In genomic region chr2:104965900-104966299, GRCh38 we compare ENCODE assay signal across 23 cellular contexts.
A peak's percentile ranks its signal among the peaks of the same experiment; 100 is the strongest.
DNase-seq lines count a peak whose midpoint lies in the region; ATAC-seq, FAIRE-seq and TF ChIP-seq lines count a peak whose summit lies in the region.
"Had no signal": no experiment of that assay in that cellular context is flagged by ENCODE, and none has a peak within 500 bp of the region (broad histone marks: within the 10 kb centered on the region; RNA-seq: fewer than 3 reads in every experiment).

No MANE protein-coding gene starts in this region.

- no peaks in the 10 kb centered on the region for H4K20me1 ChIP-seq in Karpas-422 (ENCODE audit: insufficient read depth, low read depth, low read length)
- H4K20me1 ChIP-seq: BLaER1 had no signal

- no peak overlapping the region for H3K9ac ChIP-seq in Karpas-422 (ENCODE audit: low read length)
- H3K9ac ChIP-seq: BLaER1, GM23248 had no signal

- POLR2A ChIA-PET in naive thymus-derived CD8-positive, alpha-beta T cell (lab: Charles Lee), result no interaction called here

- H3K9me3 ChIP-seq in Karpas-422 (ENCODE audit: low read length), result 0 out of 2 replicates have a peak, but pooled peaks cover 4% of the 10 kb centered on the region

- no peak for ATAC-seq in naive thymus-derived CD8-positive, alpha-beta T cell
- ATAC-seq: CD8-positive, alpha-beta T cell; Panc1; Right ventricle myocardium inferior; T-cell had no signal

- H3K4me1 ChIP-seq in Karpas-422 (ENCODE audit: low read length), result no peaks in the 10 kb centered on the region

- H3K36me3 Mint-ChIP-seq in neural crest cell (ENCODE audit: low read depth) (peaks cover 14% of the 10 kb centered on the region), mesothelial cell of epicardium (no peaks in the 10 kb centered on the region)
- H3K36me3 Mint-ChIP-seq in naive thymus-derived CD8-positive, alpha-beta T cell, result peaks cover 0 to 19% (median 9%) of the 10 kb centered on the region in 3 donors
- H3K36me3 Mint-ChIP-seq: CD8-positive, alpha-beta T cell; T-cell had no signal

- no peaks in the 10 kb centered on the region for H3K9me2 ChIP-seq in Karpas-422 (replicated peaks; ENCODE audit: insufficient read depth, low read length)

- peak; percentile 20 for DNase-seq in DMS53 (lab: John Stamatoyannopoulos, UW)
- no peak for DNase-seq in DMS53 treated with DMSO at 0.1 percent for 48 hours (lab: John Stamatoyannopoulos, UW; ENCODE audit: unreplicated experiment)
- DNase-seq in Karpas-422, result peak; percentile 46
- peak; percentile 20 for DNase-seq in bronchial epithelial cell (ENCODE audit: low read depth)
- no peak for DNase-seq in neural crest cell (ENCODE audit: low read depth, low spot score)
- DNase-seq in naive thymus-derived CD8-positive, alpha-beta T cell, result no peak
- no peak for DNase-seq in activated naive CD4-positive, alpha-beta T cell treated with Interleukin-2 at 50 U/mL for 16 hours
- DNase-seq in mesothelial cell of epicardium (ENCODE audit: low spot score in 2 of 2, unreplicated experiment in 2 of 2), result no peak
- DNase-seq: CD8-positive, alpha-beta T cell; GF-D8; GM23248; HFFc6; NCI-H187; NCI-H226; NCI-H524 treated with DMSO at 0.1 percent for 48 hours; NK-92 treated with Interleukin-12 subunit alpha and Interleukin-12 subunit beta, amount 100 ng/mL, for 24 hours; T-cell had no signal

- H3K27me3 ChIP-seq in Karpas-422 (ENCODE audit: low read length) (no peaks in the 10 kb centered on the region), bronchial epithelial cell (ENCODE audit: control insufficient read depth, insufficient read depth, low read length) (no peaks in the 10 kb centered on the region)
- H3K27me3 ChIP-seq: BLaER1 had no signal

- H3K27ac Mint-ChIP-seq in neural crest cell (ENCODE audit: unreplicated experiment) (no peak overlapping the region), mesothelial cell of epicardium (no peak overlapping the region)
- H3K27ac Mint-ChIP-seq in naive thymus-derived CD8-positive, alpha-beta T cell, result no peak overlapping the region
- H3K27ac Mint-ChIP-seq: CD8-positive, alpha-beta T cell; HFFc6; T-cell had no signal

- H2AFZ ChIP-seq in Karpas-422 (ENCODE audit: low read length), result no peak overlapping the region
- H2AFZ ChIP-seq: GM23248 had no signal

- peaks cover 5% of the 10 kb centered on the region for H3K4me1 Mint-ChIP-seq in neural crest cell
- no peaks in the 10 kb centered on the region for H3K4me1 Mint-ChIP-seq in naive thymus-derived CD8-positive, alpha-beta T cell
- H3K4me1 Mint-ChIP-seq in mesothelial cell of epicardium, result no peaks in the 10 kb centered on the region
- H3K4me1 Mint-ChIP-seq: T-cell had no signal

- no peak overlapping the region for H3K27ac ChIP-seq in Karpas-422 (ENCODE audit: low read length)
- H3K27ac ChIP-seq: BLaER1, GM23248, SK-N-MC had no signal

- peak; percentile 19 for TF ChIP-seq CTCF in bronchial epithelial cell (IDR thresholded peaks at IDR 0.05; ENCODE audit: insufficient read depth, low read length, severe bottlenecking)
- peak; percentile 15 for TF ChIP-seq CTCF in neural crest cell (conservative IDR thresholded peaks at IDR 0.05)
- no peak for TF ChIP-seq CTCF in mesothelial cell of epicardium (IDR thresholded peaks at IDR 0.05; ENCODE audit: unreplicated experiment)

- H3K27me3 Mint-ChIP-seq in neural crest cell (ENCODE audit: low read depth), result peaks cover 3% of the 10 kb centered on the region
- H3K27me3 Mint-ChIP-seq in naive thymus-derived CD8-positive, alpha-beta T cell, result peaks cover 17 to 40% (median 24%) of the 10 kb centered on the region in 5 donors
- peaks cover 2% of the 10 kb centered on the region for H3K27me3 Mint-ChIP-seq in mesothelial cell of epicardium (ENCODE audit: low read depth)

- H3K4me3 Mint-ChIP-seq in neural crest cell (no peak overlapping the region), mesothelial cell of epicardium (no peak overlapping the region)
- H3K4me3 Mint-ChIP-seq in naive thymus-derived CD8-positive, alpha-beta T cell, result no peak overlapping the region
- H3K4me3 Mint-ChIP-seq: CD8-positive, alpha-beta T cell; HFFc6; T-cell had no signal

- FAIRE-seq in bronchial epithelial cell (lab: Jason Lieb, UNC), result no peak
- FAIRE-seq: D721Med, GM12892 had no signal

- H3K9me3 Mint-ChIP-seq in neural crest cell (peaks cover 22% of the 10 kb centered on the region), mesothelial cell of epicardium (peaks cover 38% of the 10 kb centered on the region)
- peaks cover 3 to 55% (median 30%) of the 10 kb centered on the region in 9 donors for H3K9me3 Mint-ChIP-seq in naive thymus-derived CD8-positive, alpha-beta T cell

- H3K4me3 ChIP-seq in Karpas-422 (ENCODE audit: low read length) (no peak overlapping the region), bronchial epithelial cell (ENCODE audit: low read depth, low read length) (no peak overlapping the region)
- H3K4me3 ChIP-seq: BLaER1, GM23248, SK-N-MC had no signal

- H3K4me2 ChIP-seq in Karpas-422 (ENCODE audit: low read depth, low read length, poor library complexity, severe bottlenecking), result no peak overlapping the region
- H3K4me2 ChIP-seq: BLaER1 had no signal

- no peaks in the 10 kb centered on the region for H3K79me2 ChIP-seq in Karpas-422 (ENCODE audit: low read length)

- H3K36me3 ChIP-seq in Karpas-422 (ENCODE audit: insufficient read depth, low read length), result no peaks in the 10 kb centered on the region
- no peaks in the 10 kb centered on the region for H3K36me3 ChIP-seq in bronchial epithelial cell (ENCODE audit: control insufficient read depth, insufficient read depth, low read length)
- H3K36me3 ChIP-seq: BLaER1 had no signal

Comparison
In these comparisons a context has a peak if more than half of its experiments do, and no peak if none do; other contexts are left out.
1. DNase-seq: peak in DMS53 (single experiment), Karpas-422 (single experiment) and bronchial epithelial cell (single experiment); none in DMS53 treated with DMSO at 0.1 percent for 48 hours (single experiment), neural crest cell (single experiment), naive thymus-derived CD8-positive, alpha-beta T cell (0 of 10), activated naive CD4-positive, alpha-beta T cell treated with Interleukin-2 at 50 U/mL for 16 hours (single experiment) and mesothelial cell of epicardium (0 of 2).